In the genomic region with DNA sequence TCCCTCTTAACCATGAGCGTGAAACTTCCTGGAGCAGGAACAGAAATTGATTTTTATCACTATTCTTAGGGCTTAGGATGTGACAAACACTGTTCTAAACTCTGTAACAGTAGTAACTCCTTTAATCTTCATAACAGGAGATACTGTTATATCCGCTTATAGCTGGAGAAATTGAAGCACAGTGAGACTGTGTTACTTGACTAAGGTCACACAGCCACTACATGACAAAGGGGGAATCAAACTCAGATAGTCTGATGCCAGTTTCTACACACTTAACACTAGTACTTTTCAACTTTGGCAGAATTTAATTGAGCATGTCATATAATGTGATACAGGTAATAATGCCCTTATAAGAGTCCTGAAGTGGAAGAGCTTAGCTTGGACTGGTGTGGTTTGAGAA, we compare ENCODE assay signal across 9 cellular contexts. TPM values are rescaled to one million over a fixed set of nuclear protein-coding genes. Genes with fewer than 3 reads are reported as not detected.
DNase-seq lines count a peak whose midpoint lies in the region; ATAC-seq and TF ChIP-seq lines count a peak whose summit lies in the region.
"Had no signal": no experiment of that assay in that cellular context is flagged by ENCODE, and none has a peak within 500 bp of the region (broad histone marks: within the 10 kb centered on the region; RNA-seq: fewer than 3 reads in every experiment).

No MANE protein-coding gene starts in this region.

- no peaks in the 10 kb centered on the region for H3K27me3 Mint-ChIP-seq in stimulated activated naive CD8-positive, alpha-beta T cell treated with anti-CD3 and anti-CD28 coated beads, Interleukin-15, Interleukin-2, amounts not matched to agents 100 ng/mL and 50 ng/mL, for 24 hours
- H3K27me3 Mint-ChIP-seq in stimulated activated naive CD8-positive, alpha-beta T cell treated with anti-CD3 and anti-CD28 coated beads, Interleukin-15, amount 100 ng/mL, for 72 hours, result no peaks in the 10 kb centered on the region
- H3K27me3 Mint-ChIP-seq in activated T-helper 17 cell treated with anti-CD3 and anti-CD28 coated beads, Interleukin-2, amount 50 U/mL, for 72 hours, result no peaks in the 10 kb centered on the region
- no peaks in the 10 kb centered on the region for H3K27me3 Mint-ChIP-seq in naive thymus-derived CD8-positive, alpha-beta T cell
- H3K27me3 Mint-ChIP-seq: stimulated activated memory B cell treated with anti-CD40 and anti-IgM and Interleukin-4, amounts not matched to agents 10 μg/mL and 1 μg/mL and 100 μg/mL, for 72 hours had no signal

- TF ChIP-seq CTCF in RWPE1 (conservative IDR thresholded peaks at IDR 0.05; ENCODE audit: low read depth), result no peak

- CTCF ChIA-PET in RWPE1 (lab: Yijun Ruan, JAX), result no interaction called here

- peaks cover 32% of the 10 kb centered on the region for H3K4me1 Mint-ChIP-seq in stimulated activated naive CD8-positive, alpha-beta T cell treated with anti-CD3 and anti-CD28 coated beads, Interleukin-15, Interleukin-2, amounts not matched to agents 100 ng/mL and 50 ng/mL, for 24 hours (ENCODE audit: low read depth)
- H3K4me1 Mint-ChIP-seq in stimulated activated naive CD8-positive, alpha-beta T cell treated with anti-CD3 and anti-CD28 coated beads, Interleukin-15, amount 100 ng/mL, for 72 hours, result peaks cover 23% of the 10 kb centered on the region
- H3K4me1 Mint-ChIP-seq in activated T-helper 17 cell treated with anti-CD3 and anti-CD28 coated beads, Interleukin-2, amount 50 U/mL, for 72 hours, result no peaks in the 10 kb centered on the region
- peaks cover 12 to 40% (median 29%) of the 10 kb centered on the region in 4 donors for H3K4me1 Mint-ChIP-seq in naive thymus-derived CD8-positive, alpha-beta T cell

- H3K9me3 Mint-ChIP-seq in stimulated activated naive CD8-positive, alpha-beta T cell treated with anti-CD3 and anti-CD28 coated beads, Interleukin-15, Interleukin-2, amounts not matched to agents 100 ng/mL and 50 ng/mL, for 24 hours, result peaks cover 7% of the 10 kb centered on the region
- peaks cover 10 to 20% of the 10 kb centered on the region in 2 donors for H3K9me3 Mint-ChIP-seq in stimulated activated naive CD8-positive, alpha-beta T cell treated with anti-CD3 and anti-CD28 coated beads, Interleukin-15, amount 100 ng/mL, for 72 hours
- no peaks in the 10 kb centered on the region for H3K9me3 Mint-ChIP-seq in activated T-helper 17 cell treated with anti-CD3 and anti-CD28 coated beads, Interleukin-2, amount 50 U/mL, for 72 hours
- peaks cover 0 to 2% (median 0%) of the 10 kb centered on the region in 9 donors for H3K9me3 Mint-ChIP-seq in naive thymus-derived CD8-positive, alpha-beta T cell

- H3K27ac Mint-ChIP-seq in stimulated activated naive CD8-positive, alpha-beta T cell treated with anti-CD3 and anti-CD28 coated beads, Interleukin-15, Interleukin-2, amounts not matched to agents 100 ng/mL and 50 ng/mL, for 24 hours, result no peak overlapping the region
- H3K27ac Mint-ChIP-seq in stimulated activated naive CD8-positive, alpha-beta T cell treated with anti-CD3 and anti-CD28 coated beads, Interleukin-15, amount 100 ng/mL, for 72 hours, result no peak overlapping the region
- no peak overlapping the region for H3K27ac Mint-ChIP-seq in activated T-helper 17 cell treated with anti-CD3 and anti-CD28 coated beads, Interleukin-2, amount 50 U/mL, for 72 hours
- H3K27ac Mint-ChIP-seq in naive thymus-derived CD8-positive, alpha-beta T cell, result peak overlapping the region in 8 of 10 donors; percentile 47 to 90 (median 78)

- H3K36me3 Mint-ChIP-seq in stimulated activated naive CD8-positive, alpha-beta T cell treated with anti-CD3 and anti-CD28 coated beads, Interleukin-15, Interleukin-2, amounts not matched to agents 100 ng/mL and 50 ng/mL, for 24 hours (ENCODE audit: low read depth), result peaks cover 19% of the 10 kb centered on the region
- peaks cover 33% of the 10 kb centered on the region for H3K36me3 Mint-ChIP-seq in activated T-helper 17 cell treated with anti-CD3 and anti-CD28 coated beads, Interleukin-2, amount 50 U/mL, for 72 hours (ENCODE audit: low read depth)
- H3K36me3 Mint-ChIP-seq in naive thymus-derived CD8-positive, alpha-beta T cell, result peaks cover 5 to 25% (median 22%) of the 10 kb centered on the region in 3 donors

- H3K27ac ChIP-seq in RWPE1, result no peak overlapping the region

- no peak for ATAC-seq in stimulated activated naive CD8-positive, alpha-beta T cell treated with anti-CD3 and anti-CD28 coated beads, Interleukin-15, amount 100 ng/mL, for 72 hours
- no peak for ATAC-seq in activated T-helper 17 cell treated with anti-CD3 and anti-CD28 coated beads, Interleukin-2, amount 50 U/mL, for 72 hours (replicated peaks)
- no peak for ATAC-seq in naive thymus-derived CD8-positive, alpha-beta T cell
- no peak for ATAC-seq in HG03045 (IDR thresholded peaks at IDR 0.05; ENCODE audit: unreplicated experiment)
- ATAC-seq in GM18519 (IDR thresholded peaks at IDR 0.05; ENCODE audit: low FRiP score, unreplicated experiment), result no peak

- no peak for DNase-seq in stimulated activated naive CD8-positive, alpha-beta T cell treated with anti-CD3 and anti-CD28 coated beads, Interleukin-15, amount 100 ng/mL, for 72 hours
- DNase-seq in naive thymus-derived CD8-positive, alpha-beta T cell, result no peak
- DNase-seq in RWPE1 (ENCODE audit: low spot score), result no peak
- no peak for DNase-seq in RPMI8226

- POLR2A ChIA-PET in naive thymus-derived CD8-positive, alpha-beta T cell (lab: Charles Lee), result interaction anchor here (2.6 kb wide), 1 partner anchor 72 kb away, joined by 18 read pairs; a partner anchor contains a TSS
- POLR2A ChIA-PET in RWPE1 (lab: Yijun Ruan, JAX; ENCODE audit: low non-redundant PET), result no interaction called here

- peak overlapping the region; percentile 42 for H3K4me3 Mint-ChIP-seq in stimulated activated naive CD8-positive, alpha-beta T cell treated with anti-CD3 and anti-CD28 coated beads, Interleukin-15, Interleukin-2, amounts not matched to agents 100 ng/mL and 50 ng/mL, for 24 hours
- H3K4me3 Mint-ChIP-seq in stimulated activated naive CD8-positive, alpha-beta T cell treated with anti-CD3 and anti-CD28 coated beads, Interleukin-15, amount 100 ng/mL, for 72 hours, result peak overlapping the region in 1 of 2 donors; percentile 19
- peak overlapping the region; percentile 33 for H3K4me3 Mint-ChIP-seq in activated T-helper 17 cell treated with anti-CD3 and anti-CD28 coated beads, Interleukin-2, amount 50 U/mL, for 72 hours
- H3K4me3 Mint-ChIP-seq in naive thymus-derived CD8-positive, alpha-beta T cell, result peak overlapping the region in 8 of 10 donors; percentile 48 to 83 (median 59)

RNA-seq across cellular contexts. Expression of a gene that starts 0.8 kb away (rescaled TPM):
- total RNA-seq in activated T-helper 17 cell treated with anti-CD3 and anti-CD28 coated beads, Interleukin-2, amount 50 U/mL, for 72 hours, result 10 to 100 TPM; 20.6 to 33.0 TPM
- total RNA-seq in naive thymus-derived CD8-positive, alpha-beta T cell, result 10 to 100 TPM; 32.0 to 37.6 TPM
- polyA plus RNA-seq in naive thymus-derived CD8-positive, alpha-beta T cell, result 10 to 100 TPM in 2 of 3 donors, 1 to 10 TPM in 1; 7.2 to 15.2 (median 11.9) TPM

Comparison
In these comparisons a context has a peak if more than half of its experiments do, and no peak if none do; other contexts are left out.
1. H3K27ac Mint-ChIP-seq: peak in naive thymus-derived CD8-positive, alpha-beta T cell (8 of 10); none in stimulated activated naive CD8-positive, alpha-beta T cell treated with anti-CD3 and anti-CD28 coated beads, Interleukin-15, Interleukin-2, amounts not matched to agents 100 ng/mL and 50 ng/mL, for 24 hours (single experiment), stimulated activated naive CD8-positive, alpha-beta T cell treated with anti-CD3 and anti-CD28 coated beads, Interleukin-15, amount 100 ng/mL, for 72 hours (0 of 2) and activated T-helper 17 cell treated with anti-CD3 and anti-CD28 coated beads, Interleukin-2, amount 50 U/mL, for 72 hours (single experiment).